Comparison of ENCODE assay signal across 29 cellular contexts in the genomic region with DNA sequence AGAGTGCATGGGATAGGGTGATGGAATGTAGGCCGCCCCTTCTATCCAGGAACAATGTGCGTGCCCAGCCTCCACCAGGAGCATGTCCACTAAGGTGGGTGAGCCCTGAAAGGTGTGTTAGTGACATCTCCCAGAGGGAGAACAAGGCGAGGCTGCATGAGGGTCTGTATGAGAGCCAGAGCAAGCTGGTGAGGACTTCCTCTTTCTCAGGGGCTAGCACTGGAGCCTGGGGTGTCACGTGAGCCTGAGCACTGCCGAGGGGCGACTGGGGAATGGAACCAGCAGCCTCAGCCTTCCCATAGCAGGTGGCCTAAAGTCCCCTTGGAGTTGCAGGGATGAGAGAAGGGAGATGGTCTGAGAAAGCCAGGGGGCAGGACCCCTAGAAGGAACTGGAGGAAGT.
"Had no signal": no experiment of that assay in that cellular context is flagged by ENCODE, and none has a peak within 500 bp of the region (broad histone marks: within the 10 kb centered on the region; RNA-seq: fewer than 3 reads in every experiment).

No MANE protein-coding gene starts in this region.

- H3K4me1 Mint-ChIP-seq: activated naive CD4-positive, alpha-beta T cell treated with anti-CD3 and anti-CD28 coated beads, Interleukin-2, amount 50 U/mL, for 24 hours had no signal

- H3K4me1 ChIP-seq: ascending aorta, SJSA1 had no signal

- FAIRE-seq: bronchial epithelial cell, RCC 7860 had no signal

- H3K9me3 ChIP-seq: ascending aorta, body of pancreas had no signal

- H3K36me3 Mint-ChIP-seq: activated naive CD4-positive, alpha-beta T cell treated with anti-CD3 and anti-CD28 coated beads, Interleukin-2, amount 50 U/mL, for 24 hours; WTC11 had no signal

- H3K27ac Mint-ChIP-seq: activated CD8-positive, alpha-beta T cell treated with anti-CD3 and anti-CD28 coated beads, Interleukin-2, amount 10 ng/mL, durations not matched to agents 7 days and 5 days; activated naive CD4-positive, alpha-beta T cell treated with anti-CD3 and anti-CD28 coated beads, Interleukin-2, amount 50 U/mL, for 24 hours; activated T-cell treated with anti-CD3 and anti-CD28 coated beads, Interleukin-2, amount 50 U/mL, for 24 hours; activated T-helper 1 cell treated with anti-CD3 and anti-CD28 coated beads, Interleukin-12 subunit alpha, Interleukin-12 subunit beta, Interleukin-2, Interleukin-4 antibody, amounts not matched to agents 30 ng/mL and 10 ng/mL and 1 ng/mL, durations not matched to agents 14 hours and 24 hours and 36 hours; T-helper 1 cell treated with Interleukin-12 subunit alpha and Interleukin-12 subunit beta and Interleukin-4 antibody, amounts not matched to agents 30 μg/mL and 1 μg/mL, for 36 hours; WTC11 had no signal

- ATAC-seq: activated CD8-positive, alpha-beta T cell treated with anti-CD3 and anti-CD28 coated beads, Interleukin-2, amount 10 ng/mL, durations not matched to agents 7 days and 5 days; body of pancreas; PC-3; SK-N-SH treated with all-trans-retinoic acid at 6 μM for 48 hours; WTC11 had no signal

- H3K27me3 ChIP-seq: ascending aorta, body of pancreas, SJSA1 had no signal

- H3K9me3 Mint-ChIP-seq: activated naive CD4-positive, alpha-beta T cell treated with anti-CD3 and anti-CD28 coated beads, Interleukin-2, amount 50 U/mL, for 24 hours; activated T-cell treated with anti-CD3 and anti-CD28 coated beads, Interleukin-2, amount 50 U/mL, for 24 hours; activated T-helper 1 cell treated with anti-CD3 and anti-CD28 coated beads, Interleukin-12 subunit alpha, Interleukin-12 subunit beta, Interleukin-2, Interleukin-4 antibody, amounts not matched to agents 30 ng/mL and 10 ng/mL and 1 ng/mL, durations not matched to agents 14 hours and 24 hours and 36 hours; WTC11 had no signal

- H3K4me3 Mint-ChIP-seq: activated CD8-positive, alpha-beta T cell treated with anti-CD3 and anti-CD28 coated beads, Interleukin-2, amount 10 ng/mL, durations not matched to agents 7 days and 5 days; activated naive CD4-positive, alpha-beta T cell treated with anti-CD3 and anti-CD28 coated beads, Interleukin-2, amount 50 U/mL, for 24 hours; activated T-cell treated with anti-CD3 and anti-CD28 coated beads, Interleukin-2, amount 50 U/mL, for 24 hours; activated T-helper 1 cell treated with anti-CD3 and anti-CD28 coated beads, Interleukin-12 subunit alpha, Interleukin-12 subunit beta, Interleukin-2, Interleukin-4 antibody, amounts not matched to agents 30 ng/mL and 10 ng/mL and 1 ng/mL, durations not matched to agents 14 hours and 24 hours and 36 hours; T-helper 1 cell treated with Interleukin-12 subunit alpha and Interleukin-12 subunit beta and Interleukin-4 antibody, amounts not matched to agents 30 μg/mL and 1 μg/mL, for 36 hours; WTC11 had no signal

- H3K4me3 ChIP-seq: ascending aorta, body of pancreas, coronary artery, SJSA1 had no signal

- H3K36me3 ChIP-seq: ascending aorta, SJSA1 had no signal

- H3K27ac ChIP-seq: ascending aorta, body of pancreas, coronary artery, SJSA1 had no signal

- DNase-seq: activated CD4-positive, alpha-beta T cell treated with anti-CD3 and anti-CD28 coated beads for 48 hours; activated CD4-positive, alpha-beta T cell treated with anti-CD3 and anti-CD28 coated beads, Interleukin-2, amount 50 U/mL, for 4 hours; activated CD4-positive, CD25-positive, alpha-beta regulatory T cell treated with anti-CD3 and anti-CD28 coated beads, Interleukin-2, amount 50 U/mL, for 72 hours; activated CD8-positive, alpha-beta memory T cell treated with anti-CD3 and anti-CD28 coated beads, Interleukin-2, amount 50 U/mL, for 48 hours; activated CD8-positive, alpha-beta T cell treated with anti-CD3 and anti-CD28 coated beads, Interleukin-2, amount 10 ng/mL, durations not matched to agents 7 days and 5 days; activated effector memory CD4-positive, alpha-beta T cell treated with Interleukin-2 at 50 U/mL for 16 hours; activated naive CD4-positive, alpha-beta T cell; activated T-cell treated with anti-CD3 and anti-CD28 coated beads, Interleukin-2, amount 50 U/mL, for 24 hours; body of pancreas; central memory CD4-positive, alpha-beta T cell; NCI-H1048; NCI-H1930; NCI-H2107; NCI-H510A treated with DMSO at 0.1 percent for 48 hours; NCI-H69; NK-92 treated with Interleukin-12 subunit alpha and Interleukin-12 subunit beta, amount 100 ng/mL, for 24 hours; PC-3; SHP77; T-helper 9 cell had no signal
